ENCODE assay signal across 17 cellular contexts in the genomic region with DNA sequence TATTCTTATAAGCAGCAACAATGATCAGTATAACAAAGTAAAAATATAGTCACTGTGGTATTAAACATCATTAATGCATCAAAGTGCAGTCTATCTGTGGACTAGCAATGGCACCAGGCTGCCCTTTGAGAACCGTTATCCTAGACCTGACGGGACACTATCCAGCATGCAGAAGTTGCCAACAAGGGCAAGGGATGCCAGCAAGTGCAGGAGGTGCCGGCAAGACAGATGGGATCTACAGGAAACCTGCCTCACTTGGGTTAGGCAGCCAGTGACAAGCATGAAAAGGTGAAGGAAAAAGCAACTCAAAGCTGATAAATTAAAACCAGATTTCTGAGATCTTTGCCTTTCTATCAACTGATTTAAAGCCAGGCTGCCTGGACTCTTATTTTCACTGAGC.
"Had no signal": no experiment of that assay in that cellular context is flagged by ENCODE, and none has a peak within 500 bp of the region (broad histone marks: within the 10 kb centered on the region; RNA-seq: fewer than 3 reads in every experiment).

No MANE protein-coding gene starts in this region.

- H3K9me3 ChIP-seq: heart left ventricle, psoas muscle, right lobe of liver, suprapubic skin, tibial artery, upper lobe of right lung, vagina had no signal

- H3K36me3 ChIP-seq: heart left ventricle, right lobe of liver, suprapubic skin, tibial artery, upper lobe of right lung, vagina had no signal

- H3K27me3 ChIP-seq: heart left ventricle, right lobe of liver, suprapubic skin, tibial artery, upper lobe of right lung, vagina had no signal

- H3K27ac ChIP-seq: heart left ventricle, psoas muscle, right lobe of liver, suprapubic skin, upper lobe of right lung, vagina had no signal

- ATAC-seq: effector memory CD8-positive, alpha-beta T cell; heart left ventricle; naive thymus-derived CD4-positive, alpha-beta T cell; psoas muscle; stimulated activated effector memory CD8-positive, alpha-beta T cell treated with anti-CD3 and anti-CD28 coated beads, Interleukin-12 subunit alpha, Interleukin-12 subunit beta, amount 100 ng/mL, for 72 hours; stimulated activated naive CD8-positive, alpha-beta T cell treated with anti-CD3 and anti-CD28 coated beads, Interleukin-15, Interleukin-2, amounts not matched to agents 100 U/mL and 50 U/mL, for 24 hours; upper lobe of right lung had no signal

- H3K4me3 ChIP-seq: heart left ventricle, psoas muscle, right lobe of liver, suprapubic skin, tibial artery, upper lobe of right lung, vagina had no signal

- DNase-seq: effector memory CD8-positive, alpha-beta T cell; heart left ventricle; hypothalamus; kidney glomerular epithelial cell; naive thymus-derived CD4-positive, alpha-beta T cell; nephron progenitor cell; psoas muscle; retina; right lobe of liver; stimulated activated CD4-positive, alpha-beta T cell treated with anti-CD3 and anti-CD28 coated beads, Interleukin-4, amount 100 ng/mL, for 1 hour; stimulated activated CD8-positive, alpha-beta memory T cell treated with anti-CD3 and anti-CD28 coated beads, Interleukin-4, amount 100 ng/mL, for 48 hours; stimulated activated naive CD8-positive, alpha-beta T cell treated with anti-CD3 and anti-CD28 coated beads, Interleukin-15, Interleukin-2, amounts not matched to agents 100 U/mL and 50 U/mL, for 24 hours; tibial artery; upper lobe of right lung had no signal

- H3K4me1 ChIP-seq: psoas muscle, right lobe of liver, suprapubic skin, vagina had no signal
